ENCODE assay signal across 24 cellular contexts in genomic region chr12:88866881-88867280, GRCh38.
"Had no signal": no experiment of that assay in that cellular context is flagged by ENCODE, and none has a peak within 500 bp of the region (broad histone marks: within the 10 kb centered on the region; RNA-seq: fewer than 3 reads in every experiment).

No MANE protein-coding gene starts in this region.

- ATAC-seq: foreskin keratinocyte; heart right ventricle; left cardiac atrium; left lung; naive thymus-derived CD4-positive, alpha-beta T cell; right lobe of liver; stimulated activated effector memory CD8-positive, alpha-beta T cell treated with anti-CD3 and anti-CD28 coated beads, Interleukin-12 subunit alpha, Interleukin-12 subunit beta, amount 100 ng/mL, for 72 hours had no signal

- DNase-seq: dermis blood vessel endothelial cell; effector memory CD4-positive, alpha-beta T cell; foreskin keratinocyte; glutamatergic neuron; heart right ventricle; hippocampal formation; left cardiac atrium; left lung; mesendoderm; midbrain; naive thymus-derived CD4-positive, alpha-beta T cell; right lobe of liver; stimulated activated CD4-positive, alpha-beta T cell treated with anti-CD3 and anti-CD28 coated beads, Interleukin-2, amount 100 ng/mL, for 24 hours; stimulated activated CD4-positive, alpha-beta T cell treated with anti-CD3 and anti-CD28 coated beads, Interleukin-4, amount 100 ng/mL, for 24 hours; stimulated activated naive CD4-positive, alpha-beta T cell treated with Interleukin-2 at 50 U/mL for 16 hours; stomach; thyroid gland; trophoblast cell had no signal

- H3K79me2 ChIP-seq: parathyroid adenoma had no signal

- H3K4me2 ChIP-seq: neural progenitor cell had no signal

- H3K27me3 ChIP-seq: esophagus muscularis mucosa, foreskin keratinocyte, heart right ventricle, left lung, neural progenitor cell, right lobe of liver, stomach, thyroid gland, vagina had no signal

- H3K9ac ChIP-seq: neural progenitor cell, parathyroid adenoma had no signal

- H3K4me1 ChIP-seq: left lung, parathyroid adenoma, right lobe of liver, stomach, thyroid gland, vagina had no signal

- H3K27ac ChIP-seq: coronary artery, foreskin keratinocyte, neural progenitor cell, parathyroid adenoma, right lobe of liver, stomach, thyroid gland, vagina had no signal

- H3K4me3 ChIP-seq: coronary artery, esophagus muscularis mucosa, heart right ventricle, left lung, neural progenitor cell, right lobe of liver, stomach, thyroid gland, vagina had no signal

- H3K36me3 ChIP-seq: esophagus muscularis mucosa, heart right ventricle, left lung, neural progenitor cell, right lobe of liver, stomach, thyroid gland, vagina had no signal

- H2AFZ ChIP-seq: neural progenitor cell, parathyroid adenoma had no signal

- H3K9me3 ChIP-seq: esophagus muscularis mucosa, heart right ventricle, left lung, right lobe of liver, stomach, thyroid gland, vagina had no signal
